Comparison of ENCODE assay signal across 24 cellular contexts in genomic region chr4:1463927-1464540, GRCh38. TPM values are rescaled to one million over a fixed set of nuclear protein-coding genes. Genes with fewer than 3 reads are reported as not detected.
DNase-seq lines count a peak whose midpoint lies in the region; ATAC-seq and TF ChIP-seq lines count a peak whose summit lies in the region.
"Had no signal": no experiment of that assay in that cellular context is flagged by ENCODE, and none has a peak within 500 bp of the region (broad histone marks: within the 10 kb centered on the region; RNA-seq: fewer than 3 reads in every experiment).

No MANE protein-coding gene starts in this region.

- H3K27ac Mint-ChIP-seq in type B pancreatic cell: no peak overlapping the region
- H3K27ac Mint-ChIP-seq: CD4-positive, alpha-beta T cell had no signal

- no peak overlapping the region for H3K4me3 ChIP-seq in H7 (ENCODE audit: insufficient read depth, low read depth, low read length)
- H3K4me3 ChIP-seq: BLaER1, SJSA1 had no signal

- DNase-seq in cardiac septum (ENCODE audit: low spot score): peak; percentile 47
- no peak for DNase-seq in Right ventricle myocardium superior
- peak; percentile 52 for DNase-seq in H7
- peak; percentile 43 for DNase-seq in islet precursor cell
- DNase-seq in type B pancreatic cell (ENCODE audit: extremely low spot score, unreplicated experiment): peak; percentile 64
- no peak for DNase-seq in NCI-H774 (lab: John Stamatoyannopoulos, UW)
- no peak for DNase-seq in mucosa of gallbladder (ENCODE audit: low spot score)
- no peak for DNase-seq in SKM-1 treated with dmso at 0.1 percent for 144 hours (lab: John Stamatoyannopoulos, UW; ENCODE audit: unreplicated experiment)
- DNase-seq: CD4-positive, alpha-beta T cell; DMS53; GOT3; NCI-H1105 treated with DMSO at 0.1 percent for 48 hours; NCI-H146; NCI-H1930; NCI-H2107; NCI-H524; NCI-H748 treated with DMSO at 0.1 percent for 48 hours had no signal

- intact Hi-C loops in cardiac septum (cut with DNase I): no loop called here
- intact Hi-C loops in Right ventricle myocardium superior (cut with DNase I): no loop called here

- ATAC-seq in Right ventricle myocardium superior (ENCODE audit: poor library complexity): no peak

- no peak overlapping the region for H3K4me3 Mint-ChIP-seq in type B pancreatic cell
- H3K4me3 Mint-ChIP-seq: CD4-positive, alpha-beta T cell had no signal

- H3K27me3 Mint-ChIP-seq in type B pancreatic cell: peaks cover 24% of the 10 kb centered on the region

- H3K36me3 ChIP-seq in H7 (replicated peaks; ENCODE audit: control insufficient read depth, insufficient read depth, low read length): no peaks in the 10 kb centered on the region
- H3K36me3 ChIP-seq: BLaER1, SJSA1 had no signal

- H3K27me3 ChIP-seq in H7 (ENCODE audit: control insufficient read depth, insufficient read depth, low read length): peaks cover 5% of the 10 kb centered on the region

- H3K4me1 Mint-ChIP-seq in type B pancreatic cell (ENCODE audit: unreplicated experiment): peaks cover 16% of the 10 kb centered on the region

- no peak for TF ChIP-seq CTCF in type B pancreatic cell (conservative IDR thresholded peaks at IDR 0.05)

- no peaks in the 10 kb centered on the region for H3K36me3 Mint-ChIP-seq in type B pancreatic cell

- peaks cover 13% of the 10 kb centered on the region for H3K9me3 Mint-ChIP-seq in type B pancreatic cell

RNA-seq across cellular contexts. Expression of gene NKX1-1, which starts 57.8 kb away (rescaled TPM):
- total RNA-seq in cardiac septum (not detected), Right ventricle myocardium superior (not detected), type B pancreatic cell (ENCODE audit: low replicate concordance) (not detected in 2 replicates), mucosa of gallbladder (not detected)
- total RNA-seq in H7 (2014; rRNA removed; shearing (Covaris generic)): not detected in 2 replicates
- total RNA-seq: A172; CD4-positive, alpha-beta T cell; Daoy; G401; LHCN-M2; MCF 10A; SJSA1 had no signal

Comparison
In these comparisons a context has a peak if more than half of its experiments do, and no peak if none do; other contexts are left out.
1. DNase-seq: peak in cardiac septum (single experiment), H7 (single experiment), islet precursor cell (single experiment) and type B pancreatic cell (single experiment); none in Right ventricle myocardium superior (single experiment), NCI-H774 (single experiment), mucosa of gallbladder (single experiment) and SKM-1 treated with dmso at 0.1 percent for 144 hours (single experiment).